9 cellular contexts compared by ENCODE assay signal in genomic region chr2:46847185-46847710, GRCh38.
DNase-seq lines count a peak whose midpoint lies in the region; TF ChIP-seq lines count a peak whose summit lies in the region.
"Had no signal": no experiment of that assay in that cellular context is flagged by ENCODE, and none has a peak within 500 bp of the region (broad histone marks: within the 10 kb centered on the region; RNA-seq: fewer than 3 reads in every experiment).

No MANE protein-coding gene starts in this region.

- H3K4me3 ChIP-seq in tibial artery = no peak overlapping the region

- H3K4me1 ChIP-seq in tibial artery = peaks cover 10 to 63% (median 61%) of the 10 kb centered on the region in 4 donors

- TF ChIP-seq CTCF in brain (conservative IDR thresholded peaks at IDR 0.05) (no peak), tibial artery (IDR thresholded peaks at IDR 0.05) (no peak)

- no peaks in the 10 kb centered on the region for H3K27me3 ChIP-seq in layer of hippocampus (ENCODE audit: control insufficient read depth, insufficient read depth, low read length)
- no peaks in the 10 kb centered on the region for H3K27me3 ChIP-seq in tibial artery

- peaks cover 58% of the 10 kb centered on the region for H3K4me1 Mint-ChIP-seq in brain
- H3K4me1 Mint-ChIP-seq in activated CD4-positive, alpha-beta T cell treated with anti-CD3 and anti-CD28 coated beads, Interleukin-2, amount 10 ng/mL, durations not matched to agents 24 days and 14 days = no peaks in the 10 kb centered on the region

- H3K9me3 Mint-ChIP-seq in brain = peaks cover 0 to 2% (median 0%) of the 10 kb centered on the region in 5 experiments
- no peaks in the 10 kb centered on the region for H3K9me3 Mint-ChIP-seq in activated CD4-positive, alpha-beta T cell treated with anti-CD3 and anti-CD28 coated beads, Interleukin-2, amount 10 ng/mL, durations not matched to agents 24 days and 14 days

- peak overlapping the region in 3 of 5 experiments; percentile 34 to 46 (median 36) for H3K4me3 Mint-ChIP-seq in brain
- H3K4me3 Mint-ChIP-seq in activated CD4-positive, alpha-beta T cell treated with anti-CD3 and anti-CD28 coated beads, Interleukin-2, amount 10 ng/mL, durations not matched to agents 24 days and 14 days = no peak overlapping the region
- H3K4me3 Mint-ChIP-seq: B cell had no signal

- peak overlapping the region in 4 of 5 experiments; percentile 48 to 93 (median 90) for H3K27ac Mint-ChIP-seq in brain
- H3K27ac Mint-ChIP-seq in activated CD4-positive, alpha-beta T cell treated with anti-CD3 and anti-CD28 coated beads, Interleukin-2, amount 10 ng/mL, durations not matched to agents 24 days and 14 days = no peak overlapping the region
- H3K27ac Mint-ChIP-seq: B cell had no signal

- peaks cover 11% of the 10 kb centered on the region for H3K27me3 Mint-ChIP-seq in brain
- H3K27me3 Mint-ChIP-seq in activated CD4-positive, alpha-beta T cell treated with anti-CD3 and anti-CD28 coated beads, Interleukin-2, amount 10 ng/mL, durations not matched to agents 24 days and 14 days = peaks cover 19% of the 10 kb centered on the region

- H3K36me3 ChIP-seq in tibial artery = no peaks in the 10 kb centered on the region

- H3K27ac ChIP-seq in layer of hippocampus (ENCODE audit: low read depth, low read length) = peak overlapping the region; percentile 64
- peak overlapping the region; percentile 90 to 91 for H3K27ac ChIP-seq in tibial artery

- intact Hi-C loops in tibial artery (cut with DNase I; ENCODE audit: low total_unique reads) = no loop called here
- intact Hi-C loops in activated CD4-positive, alpha-beta T cell treated with anti-CD3 and anti-CD28 coated beads, Interleukin-2, amount 10 ng/mL, durations not matched to agents 24 days and 14 days (cut with micrococcal nuclease) = no loop called here

- H3K9me3 ChIP-seq in tibial artery = no peaks in the 10 kb centered on the region

- DNase-seq in NCI-H2171 treated with DMSO at 0.1 percent for 48 hours (lab: John Stamatoyannopoulos, UW) (peak; percentile 40), NCI-H2171 (lab: John Stamatoyannopoulos, UW) (no peak), tibial artery (peak; percentile 91 to 96), occipital lobe (lab: John Stamatoyannopoulos, UW) (no peak)
- no peak for DNase-seq in activated CD4-positive, alpha-beta T cell treated with anti-CD3 and anti-CD28 coated beads, Interleukin-2, amount 10 ng/mL, durations not matched to agents 24 days and 14 days
- DNase-seq in stimulated activated CD4-positive, alpha-beta T cell treated with anti-CD3 and anti-CD28 coated beads, Interleukin-2, amount 100 ng/mL, for 24 hours = no peak

- no peaks in the 10 kb centered on the region for H3K36me3 Mint-ChIP-seq in brain
- no peaks in the 10 kb centered on the region for H3K36me3 Mint-ChIP-seq in activated CD4-positive, alpha-beta T cell treated with anti-CD3 and anti-CD28 coated beads, Interleukin-2, amount 10 ng/mL, durations not matched to agents 24 days and 14 days (ENCODE audit: low read depth)

Comparison
In these comparisons a context has a peak if more than half of its experiments do, and no peak if none do; other contexts are left out.
1. DNase-seq: peak in NCI-H2171 treated with DMSO at 0.1 percent for 48 hours (single experiment) and tibial artery (2 of 2); none in NCI-H2171 (single experiment), activated CD4-positive, alpha-beta T cell treated with anti-CD3 and anti-CD28 coated beads, Interleukin-2, amount 10 ng/mL, durations not matched to agents 24 days and 14 days (single experiment), stimulated activated CD4-positive, alpha-beta T cell treated with anti-CD3 and anti-CD28 coated beads, Interleukin-2, amount 100 ng/mL, for 24 hours (0 of 2) and occipital lobe (single experiment).